Comparison of ENCODE assay signal across 14 cellular contexts in the genomic region with DNA sequence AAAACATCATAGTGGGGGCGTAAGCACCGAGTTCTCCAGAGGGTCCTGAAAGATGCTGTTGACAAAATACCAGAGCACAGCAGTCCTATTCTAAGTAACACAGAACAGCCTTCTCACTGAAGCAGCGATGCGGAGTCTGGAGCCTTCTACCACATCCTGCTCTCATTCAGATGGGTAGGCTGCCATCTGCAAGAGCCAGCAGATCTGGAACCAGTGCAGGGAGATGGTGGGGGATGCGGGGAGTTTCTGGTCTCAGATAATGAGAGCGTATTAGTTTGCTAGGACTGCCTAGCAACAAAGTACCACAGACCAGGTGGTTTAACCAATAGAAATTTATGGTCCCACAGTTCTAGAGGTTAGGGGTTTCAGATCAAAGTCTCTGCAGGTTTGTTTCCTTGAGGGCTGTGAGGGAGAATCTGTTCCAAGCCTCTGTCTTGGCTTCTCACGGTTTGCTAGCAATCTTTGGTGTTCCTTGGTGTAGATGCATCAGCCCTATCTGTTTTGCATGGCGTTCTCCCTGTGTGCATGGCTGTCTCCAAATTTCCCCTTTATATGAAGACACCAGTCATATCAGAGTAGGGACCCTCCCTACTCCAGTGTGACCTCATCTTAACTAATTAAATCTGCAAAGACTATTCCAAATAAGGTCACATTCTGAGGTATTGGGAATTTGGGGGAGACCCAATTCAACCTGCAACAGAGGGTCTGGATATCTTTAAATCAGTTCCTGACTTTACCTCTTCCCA. TPM values are rescaled to one million over a fixed set of nuclear protein-coding genes. Genes with fewer than 3 reads are reported as not detected.
DNase-seq lines count a peak whose midpoint lies in the region; ATAC-seq and TF ChIP-seq lines count a peak whose summit lies in the region.
"Had no signal": no experiment of that assay in that cellular context is flagged by ENCODE, and none has a peak within 500 bp of the region (broad histone marks: within the 10 kb centered on the region; RNA-seq: fewer than 3 reads in every experiment).

No MANE protein-coding gene starts in this region.

- ATAC-seq in GM18868 (IDR thresholded peaks at IDR 0.05; ENCODE audit: unreplicated experiment) (peak; percentile 91), GM21526 (IDR thresholded peaks at IDR 0.05; ENCODE audit: low FRiP score, unreplicated experiment) (peak; percentile 82), HG03135 (IDR thresholded peaks at IDR 0.05; ENCODE audit: unreplicated experiment) (peak; percentile 78)
- peak; percentile 31 for ATAC-seq in naive thymus-derived CD4-positive, alpha-beta T cell
- ATAC-seq: foreskin keratinocyte, GM23338, left lung had no signal

- peaks cover 8 to 15% (median 13%) of the 10 kb centered on the region in 7 donors for H3K4me1 Mint-ChIP-seq in naive thymus-derived CD4-positive, alpha-beta T cell

- H3K36me3 ChIP-seq in naive thymus-derived CD4-positive, alpha-beta T cell (ENCODE audit: control insufficient read depth in 2 of 3, insufficient read depth in 3 of 3, low read length in 3 of 3), result no peaks in the 10 kb centered on the region
- H3K36me3 ChIP-seq in A673 (ENCODE audit: insufficient read depth, low read length, poor library complexity, severe bottlenecking), result no peaks in the 10 kb centered on the region
- H3K36me3 ChIP-seq: left lung had no signal

- no peak overlapping the region for H3K4me3 ChIP-seq in naive thymus-derived CD4-positive, alpha-beta T cell (ENCODE audit: low read length)
- no peak overlapping the region for H3K4me3 ChIP-seq in A673 (ENCODE audit: low read depth, low read length, poor library complexity, severe bottlenecking)
- H3K4me3 ChIP-seq: GM23338, left lung had no signal

- no peaks in the 10 kb centered on the region for H3K4me1 ChIP-seq in naive thymus-derived CD4-positive, alpha-beta T cell (ENCODE audit: control insufficient read depth in 2 of 2, insufficient read depth in 2 of 2, low read length in 2 of 2)
- peaks cover 2% of the 10 kb centered on the region for H3K4me1 ChIP-seq in A673 (ENCODE audit: insufficient read depth, low read length, poor library complexity, severe bottlenecking)
- H3K4me1 ChIP-seq: foreskin keratinocyte had no signal

- peaks cover 0 to 6% of the 10 kb centered on the region in 2 donors for H3K27me3 ChIP-seq in naive thymus-derived CD4-positive, alpha-beta T cell (ENCODE audit: control insufficient read depth in 2 of 2, insufficient read depth in 2 of 2, low read length in 2 of 2)
- H3K27me3 ChIP-seq in A673 (replicated peaks; ENCODE audit: insufficient read depth, low read depth, low read length, poor library complexity), result peaks cover 59% of the 10 kb centered on the region

- TF ChIP-seq CTCF in A673 (conservative IDR thresholded peaks at IDR 0.05; ENCODE audit: low read depth, low read length), result no peak

- intact Hi-C loops in naive thymus-derived CD4-positive, alpha-beta T cell (cut with micrococcal nuclease), result no loop called here
- intact Hi-C loops in A673 (cut with micrococcal nuclease; ENCODE audit: unreplicated experiment), result no loop called here

- CTCF ChIA-PET in naive thymus-derived CD4-positive, alpha-beta T cell (lab: Charles Lee), result no interaction called here
- CTCF ChIA-PET in A673 (lab: Charles Lee), result no interaction called here

- H3K27me3 Mint-ChIP-seq in naive thymus-derived CD4-positive, alpha-beta T cell, result peaks cover 47 to 61% (median 60%) of the 10 kb centered on the region in 5 donors

- H3K27ac Mint-ChIP-seq in naive thymus-derived CD4-positive, alpha-beta T cell, result no peak overlapping the region
- H3K27ac Mint-ChIP-seq: GM23338 had no signal

- peaks cover 0 to 2% (median 0%) of the 10 kb centered on the region in 11 donors for H3K9me3 Mint-ChIP-seq in naive thymus-derived CD4-positive, alpha-beta T cell
- H3K9me3 Mint-ChIP-seq: activated T-cell treated with anti-CD3 and anti-CD28 coated beads, Interleukin-2, amount 50 U/mL, for 4 hours; GM23338 had no signal

- H3K4me3 Mint-ChIP-seq in naive thymus-derived CD4-positive, alpha-beta T cell, result no peak overlapping the region
- H3K4me3 Mint-ChIP-seq: activated T-cell treated with anti-CD3 and anti-CD28 coated beads, Interleukin-2, amount 50 U/mL, for 4 hours; GM23338 had no signal

- POLR2A ChIA-PET in naive thymus-derived CD4-positive, alpha-beta T cell (lab: Charles Lee), result no interaction called here
- POLR2A ChIA-PET in A673 (lab: Charles Lee; ENCODE audit: low non-redundant PET), result no interaction called here

- H3K9me3 ChIP-seq in naive thymus-derived CD4-positive, alpha-beta T cell (ENCODE audit: control insufficient read depth in 2 of 3, low read length in 3 of 3), result no peaks in the 10 kb centered on the region
- H3K9me3 ChIP-seq in A673 (ENCODE audit: low read depth, low read length, poor library complexity, severe bottlenecking), result no peaks in the 10 kb centered on the region
- H3K9me3 ChIP-seq: left lung had no signal

- H3K27ac ChIP-seq in naive thymus-derived CD4-positive, alpha-beta T cell (ENCODE audit: low read depth, low read length), result no peak overlapping the region
- H3K27ac ChIP-seq in A673 (ENCODE audit: low read depth, low read length, poor library complexity, severe bottlenecking), result no peak overlapping the region
- H3K27ac ChIP-seq: foreskin keratinocyte, left lung had no signal

- H3K36me3 Mint-ChIP-seq in naive thymus-derived CD4-positive, alpha-beta T cell, result no peaks in the 10 kb centered on the region

- BruUV-seq in A673 (replicated peaks; lab: Mats Ljungman, UMichigan), result no TSS peak

- no peak for DNase-seq in naive thymus-derived CD4-positive, alpha-beta T cell
- DNase-seq in activated CD4-positive, alpha-beta T cell treated with anti-CD3 and anti-CD28 coated beads, Interleukin-2, amount 50 U/mL, for 48 hours, result no peak
- DNase-seq in SHP77 treated with DMSO at 0.1 percent for 48 hours (lab: John Stamatoyannopoulos, UW), result no peak
- no peak for DNase-seq in A673 (ENCODE audit: low spot score)
- DNase-seq in MV-4-11 (lab: John Stamatoyannopoulos, UW), result no peak
- DNase-seq: activated T-cell treated with anti-CD3 and anti-CD28 coated beads, Interleukin-2, amount 50 U/mL, for 4 hours; foreskin keratinocyte; left lung; NCI-H748 treated with DMSO at 0.1 percent for 48 hours; retina had no signal

RNA-seq across cellular contexts. Expression of a gene that starts 52.0 kb away (rescaled TPM):
- under 1 TPM in 3 of 5 experiments, not detected in 2; 0.15 to 0.61 (median 0.44) TPM for total RNA-seq in naive thymus-derived CD4-positive, alpha-beta T cell
- not detected for polyA plus RNA-seq in naive thymus-derived CD4-positive, alpha-beta T cell
- total RNA-seq in A673 (2021), result 49.9 and 53.0 TPM in 2 replicates

Comparison
In these comparisons a context has a peak if more than half of its experiments do, and no peak if none do; other contexts are left out.
1. ATAC-seq: peak in every context shown above with its lines; median percentile 91 in GM18868; 82 in GM21526; 78 in HG03135; 31 in naive thymus-derived CD4-positive, alpha-beta T cell.
2. RNA of a gene that starts 52.0 kb away (total RNA-seq): 49.9 to 53.0 TPM in A673; 0.15 to 0.61 TPM in naive thymus-derived CD4-positive, alpha-beta T cell; every median in the first group is over 10 times any median in the second.